29 cellular contexts compared by ENCODE assay signal in genomic region chr14:36716614-36717184, GRCh38. TPM values are rescaled to one million over a fixed set of nuclear protein-coding genes. Genes with fewer than 3 reads are reported as not detected.
"Had no signal": no experiment of that assay in that cellular context is flagged by ENCODE, and none has a peak within 500 bp of the region (broad histone marks: within the 10 kb centered on the region; RNA-seq: fewer than 3 reads in every experiment).

No MANE protein-coding gene starts in this region.

- ATAC-seq: activated CD8-positive, alpha-beta memory T cell treated with anti-CD3 and anti-CD28 coated beads, Interleukin-2, amount 10 ng/mL, durations not matched to agents 7 days and 5 days; activated CD8-positive, alpha-beta T cell treated with anti-CD3 and anti-CD28 coated beads, Interleukin-2, amount 10 ng/mL, durations not matched to agents 7 days and 5 days; activated T-cell treated with anti-CD3 and anti-CD28 coated beads, Interleukin-2, amount 50 U/mL, for 72 hours; left lung; lower lobe of right lung; mucosa of descending colon; natural killer cell treated with Interleukin-12 subunit alpha and Interleukin-12 subunit beta and Interleukin-15 and Interleukin-18, amount 100 ng/mL, for 72 hours; right cardiac atrium; upper lobe of right lung had no signal

- H3K4me3 Mint-ChIP-seq: activated CD8-positive, alpha-beta memory T cell treated with anti-CD3 and anti-CD28 coated beads, Interleukin-2, amount 10 ng/mL, durations not matched to agents 7 days and 5 days; activated CD8-positive, alpha-beta T cell treated with anti-CD3 and anti-CD28 coated beads, Interleukin-2, amount 10 ng/mL, durations not matched to agents 7 days and 5 days; activated naive CD8-positive, alpha-beta T cell; activated T-cell treated with anti-CD3 and anti-CD28 coated beads, Interleukin-2, amount 50 U/mL, for 72 hours; natural killer cell treated with Interleukin-12 subunit alpha and Interleukin-12 subunit beta and Interleukin-15 and Interleukin-18, amount 100 ng/mL, for 72 hours had no signal

- H3K9me3 ChIP-seq: colonic mucosa, esophagus squamous epithelium, left lung, lower lobe of right lung, mucosa of descending colon, spleen, suprapubic skin, tibial artery, upper lobe of right lung had no signal

- DNase-seq: activated CD8-positive, alpha-beta memory T cell treated with anti-CD3 and anti-CD28 coated beads, Interleukin-2, amount 10 ng/mL, durations not matched to agents 7 days and 5 days; activated CD8-positive, alpha-beta T cell treated with anti-CD3 and anti-CD28 coated beads, Interleukin-2, amount 10 ng/mL, durations not matched to agents 7 days and 5 days; activated effector memory CD4-positive, alpha-beta T cell treated with Interleukin-2 at 50 U/mL for 16 hours; activated naive CD4-positive, alpha-beta T cell treated with Interleukin-2 at 50 U/mL for 16 hours; activated T-cell treated with anti-CD3 and anti-CD28 coated beads for 4 hours; activated T-cell treated with anti-CD3 and anti-CD28 coated beads, Interleukin-2, amount 50 U/mL, for 72 hours; anterior cingulate cortex; cerebellar nuclear complex; colonic mucosa; effector memory CD4-positive, alpha-beta T cell; esophagus squamous epithelium; foreskin melanocyte; left lung; lower lobe of right lung; mucosa of descending colon; posterior cingulate gyrus; right cardiac atrium; spleen; stimulated activated naive CD4-positive, alpha-beta T cell; T-helper 2 cell; tibial artery; upper lobe of right lung had no signal

- H3K4me1 Mint-ChIP-seq: activated CD8-positive, alpha-beta memory T cell treated with anti-CD3 and anti-CD28 coated beads, Interleukin-2, amount 10 ng/mL, durations not matched to agents 7 days and 5 days had no signal

- H3K36me3 ChIP-seq: cardiac muscle cell, colonic mucosa, esophagus squamous epithelium, left lung, lower lobe of right lung, spleen, suprapubic skin, tibial artery, upper lobe of right lung had no signal

- H3K27me3 Mint-ChIP-seq: activated CD8-positive, alpha-beta memory T cell treated with anti-CD3 and anti-CD28 coated beads, Interleukin-2, amount 10 ng/mL, durations not matched to agents 7 days and 5 days; natural killer cell treated with Interleukin-12 subunit alpha and Interleukin-12 subunit beta and Interleukin-15 and Interleukin-18, amount 100 ng/mL, for 72 hours had no signal

- H3K36me3 Mint-ChIP-seq: activated CD8-positive, alpha-beta memory T cell treated with anti-CD3 and anti-CD28 coated beads, Interleukin-2, amount 10 ng/mL, durations not matched to agents 7 days and 5 days; activated naive CD8-positive, alpha-beta T cell; natural killer cell treated with Interleukin-12 subunit alpha and Interleukin-12 subunit beta and Interleukin-15 and Interleukin-18, amount 100 ng/mL, for 72 hours had no signal

- H3K4me3 ChIP-seq: cardiac muscle cell, colonic mucosa, esophagus squamous epithelium, left lung, lower lobe of right lung, mucosa of descending colon, spleen, suprapubic skin, tibial artery, upper lobe of right lung had no signal

- H3K9me3 Mint-ChIP-seq: activated T-cell treated with anti-CD3 and anti-CD28 coated beads, Interleukin-2, amount 50 U/mL, for 72 hours had no signal

- H3K27me3 ChIP-seq: colonic mucosa, esophagus squamous epithelium, left lung, spleen, suprapubic skin, tibial artery, upper lobe of right lung had no signal

- H3K27ac ChIP-seq: cardiac muscle cell, colonic mucosa, esophagus squamous epithelium, left lung, lower lobe of right lung, spleen, suprapubic skin, tibial artery, upper lobe of right lung had no signal

- H3K4me1 ChIP-seq: colonic mucosa, left lung, lower lobe of right lung, spleen, suprapubic skin, tibial artery, upper lobe of right lung had no signal

- H3K27ac Mint-ChIP-seq: activated CD8-positive, alpha-beta memory T cell treated with anti-CD3 and anti-CD28 coated beads, Interleukin-2, amount 10 ng/mL, durations not matched to agents 7 days and 5 days; activated CD8-positive, alpha-beta T cell treated with anti-CD3 and anti-CD28 coated beads, Interleukin-2, amount 10 ng/mL, durations not matched to agents 7 days and 5 days; activated naive CD8-positive, alpha-beta T cell; activated T-cell treated with anti-CD3 and anti-CD28 coated beads, Interleukin-2, amount 50 U/mL, for 72 hours; natural killer cell treated with Interleukin-12 subunit alpha and Interleukin-12 subunit beta and Interleukin-15 and Interleukin-18, amount 100 ng/mL, for 72 hours had no signal

RNA-seq across cellular contexts. Expression of gene PAX9, which starts 55.0 kb away (rescaled TPM):
- total RNA-seq: activated CD8-positive, alpha-beta memory T cell treated with anti-CD3 and anti-CD28 coated beads, Interleukin-2, amount 10 ng/mL, durations not matched to agents 7 days and 5 days; activated CD8-positive, alpha-beta T cell treated with anti-CD3 and anti-CD28 coated beads, Interleukin-2, amount 10 ng/mL, durations not matched to agents 7 days and 5 days; cardiac muscle cell; dermis microvascular lymphatic vessel endothelial cell; mesenteric fat pad; natural killer cell treated with Interleukin-12 subunit alpha and Interleukin-12 subunit beta and Interleukin-15 and Interleukin-18, amount 100 ng/mL, for 72 hours; omental fat pad; right cardiac atrium had no signal
- polyA plus RNA-seq: right cardiac atrium had no signal
